ENCODE assay signal across 8 cellular contexts in genomic region chr11:12692238-12693074, GRCh38. TPM values are rescaled to one million over a fixed set of nuclear protein-coding genes. Genes with fewer than 3 reads are reported as not detected.
DNase-seq lines count a peak whose midpoint lies in the region; ATAC-seq, FAIRE-seq and TF ChIP-seq lines count a peak whose summit lies in the region.

No MANE protein-coding gene starts in this region.

- no peak for TF ChIP-seq CTCF in foreskin fibroblast (IDR thresholded peaks at IDR 0.05; ENCODE audit: low read depth, low read length)

- ATAC-seq in GM21526 (IDR thresholded peaks at IDR 0.05; ENCODE audit: low FRiP score, unreplicated experiment) (no peak), GM18867 (IDR thresholded peaks at IDR 0.05; ENCODE audit: unreplicated experiment) (no peak)

- FAIRE-seq in H54 (lab: Jason Lieb, UNC), result peak; percentile 15

- DNase-seq in H54 (ENCODE audit: insufficient read length, low spot score) (no peak), SK-N-DZ (ENCODE audit: low spot score) (peak; percentile 55), foreskin fibroblast (peak; percentile 97 to 98), occipital lobe (lab: John Stamatoyannopoulos, UW) (peak; percentile 34), UCSD-AML1 (lab: John Stamatoyannopoulos, UW; ENCODE audit: unreplicated experiment) (no peak)
- DNase-seq in activated CD8-positive, alpha-beta memory T cell treated with anti-CD3 and anti-CD28 coated beads for 24 hours, result no peak

- H3K4me3 ChIP-seq in foreskin fibroblast (ENCODE audit: low read depth in 1 of 2, low read length in 2 of 2), result peak overlapping the region; percentile 17 to 40

- TF ChIP-seq POLR2A in H54 (IDR thresholded peaks at IDR 0.05; ENCODE audit: low read depth, low read length), result no peak

RNA-seq across cellular contexts. Expression of gene TEAD1, which starts 18.2 kb away (rescaled TPM):
- polyA plus RNA-seq in SK-N-DZ (2014; cell fraction: cytosol; rRNA removed), result 29.0 and 44.2 TPM in 2 replicates
- 23.3 and 31.1 TPM in 2 replicates for polyA plus RNA-seq in SK-N-DZ (2014; cell fraction: nucleus; rRNA removed)
- total RNA-seq in occipital lobe, result 25.7 TPM

Comparison
In these comparisons a context has a peak if more than half of its experiments do, and no peak if none do; other contexts are left out.
1. DNase-seq: peak in SK-N-DZ (single experiment), foreskin fibroblast (2 of 2) and occipital lobe (single experiment); none in H54 (single experiment), activated CD8-positive, alpha-beta memory T cell treated with anti-CD3 and anti-CD28 coated beads for 24 hours (single experiment) and UCSD-AML1 (single experiment).